ENCODE assay signal across 8 cellular contexts in genomic region chr22:17121235-17122195, GRCh38. TPM values are rescaled to one million over a fixed set of nuclear protein-coding genes. Genes with fewer than 3 reads are reported as not detected.
DNase-seq lines count a peak whose midpoint lies in the region; ATAC-seq and TF ChIP-seq lines count a peak whose summit lies in the region.

TMEM121B (minus strand) TSS chr22:17121360; CDS start chr22:17121127, 233 bp downstream.

- peaks cover 0 to 14% of the 10 kb centered on the region in 2 donors for H3K4me1 ChIP-seq in uterus

- H3K4me3 Mint-ChIP-seq in T-helper 2 cell treated with Interferon-gamma antibody and Interleukin-4, amounts not matched to agents 5 μg/mL and 100 μg/mL, for 36 hours = peak within 1 kb of the TSS; percentile 50
- H3K4me3 Mint-ChIP-seq in WTC11 (peak within 1 kb of the TSS; percentile 76), naive B cell (peak within 1 kb of the TSS; percentile 37 to 87 (median 65))

- TF ChIP-seq CTCF in WTC11 (IDR thresholded peaks at IDR 0.05) (no peak), uterus (IDR thresholded peaks at IDR 0.05) (no peak)

- no peak for DNase-seq in T-helper 2 cell treated with Interferon-gamma antibody and Interleukin-4, amounts not matched to agents 5 μg/mL and 100 μg/mL, for 36 hours (ENCODE audit: low spot score)
- DNase-seq in T-helper 2 cell = no peak
- DNase-seq in NCI-H1930 (lab: John Stamatoyannopoulos, UW) = peak; percentile 80 to 83
- peak; percentile 94 for DNase-seq in WTC11 (ENCODE audit: low spot score)
- peak; percentile 9 for DNase-seq in fibroblast of peridontal ligament (ENCODE audit: extremely low read depth)
- no peak for DNase-seq in naive B cell
- peak in 1 of 2 donors; percentile 30 for DNase-seq in uterus

- peak within 1 kb of the TSS; percentile 20 to 28 for H3K4me3 ChIP-seq in uterus

- POLR2A ChIA-PET in WTC11 (lab: Charles Lee) = interaction anchor here (1.1 kb wide), 1 partner anchor 78 kb away, joined by 3 read pairs; no protein-coding TSS in a partner anchor

- intact Hi-C loops in uterus (cut with DNase I; ENCODE audit: low total_unique reads) = no loop called here

- ATAC-seq in WTC11 = peak; percentile 74
- peak in 1 of 2 donors; percentile 12 for ATAC-seq in naive B cell (ENCODE audit: low read depth in 2 of 2)
- ATAC-seq in GM19035 (IDR thresholded peaks at IDR 0.05; ENCODE audit: unreplicated experiment) = no peak

- H3K27me3 ChIP-seq in uterus = peaks cover 8 to 11% of the 10 kb centered on the region in 2 donors

- H3K27me3 Mint-ChIP-seq in T-helper 2 cell treated with Interferon-gamma antibody and Interleukin-4, amounts not matched to agents 5 μg/mL and 100 μg/mL, for 36 hours (ENCODE audit: low read depth) = peaks cover 37% of the 10 kb centered on the region
- peaks cover 3% of the 10 kb centered on the region; the same call in 1 of the 2 replicates for H3K27me3 Mint-ChIP-seq in WTC11 (ENCODE audit: low read depth)
- H3K27me3 Mint-ChIP-seq in naive B cell = peaks cover 29 to 59% (median 36%) of the 10 kb centered on the region in 3 donors

- H3K27ac ChIP-seq in uterus = no peak within 1 kb of the TSS

- peaks cover 29% of the 10 kb centered on the region for H3K4me1 Mint-ChIP-seq in T-helper 2 cell treated with Interferon-gamma antibody and Interleukin-4, amounts not matched to agents 5 μg/mL and 100 μg/mL, for 36 hours (ENCODE audit: low read depth)
- H3K4me1 Mint-ChIP-seq in WTC11 (peaks cover 24% of the 10 kb centered on the region), naive B cell (peaks cover 24 to 34% (median 25%) of the 10 kb centered on the region in 3 donors)

- H3K9me3 Mint-ChIP-seq in T-helper 2 cell treated with Interferon-gamma antibody and Interleukin-4, amounts not matched to agents 5 μg/mL and 100 μg/mL, for 36 hours = no peaks in the 10 kb centered on the region
- H3K9me3 Mint-ChIP-seq in WTC11 = no peaks in the 10 kb centered on the region
- no peaks in the 10 kb centered on the region for H3K9me3 Mint-ChIP-seq in naive B cell

- CTCF ChIA-PET in WTC11 (lab: Charles Lee) = interaction anchor here (0.9 to 2.1 kb wide), 7 partner anchors 12 to 380 kb away, joined by 3 to 11 read pairs (median 4); no protein-coding TSS in a partner anchor

- H3K27ac Mint-ChIP-seq in T-helper 2 cell treated with Interferon-gamma antibody and Interleukin-4, amounts not matched to agents 5 μg/mL and 100 μg/mL, for 36 hours = no peak within 1 kb of the TSS
- H3K27ac Mint-ChIP-seq in WTC11 = peak within 1 kb of the TSS; percentile 44
- peak within 1 kb of the TSS in 1 of 6 donors; percentile 53 for H3K27ac Mint-ChIP-seq in naive B cell

- H3K36me3 Mint-ChIP-seq in T-helper 2 cell treated with Interferon-gamma antibody and Interleukin-4, amounts not matched to agents 5 μg/mL and 100 μg/mL, for 36 hours (ENCODE audit: low read depth) = no peaks in the 10 kb centered on the region
- no peaks in the 10 kb centered on the region for H3K36me3 Mint-ChIP-seq in WTC11
- peaks cover 0 to 4% of the 10 kb centered on the region in 2 donors for H3K36me3 Mint-ChIP-seq in naive B cell

- no peak for TF ChIP-seq POLR2A in uterus (IDR thresholded peaks at IDR 0.05)

- H3K36me3 ChIP-seq in uterus = no peaks in the 10 kb centered on the region

- no peaks in the 10 kb centered on the region for H3K9me3 ChIP-seq in uterus

TF ChIP-seq in WTC11, 78 proteins besides CTCF, POLR2A, EP300 and RAD21 (continues in another document):
- no peak for TF ChIP-seq RORB (CRISPR knock-in tag; IDR thresholded peaks at IDR 0.05)
- peak; percentile 61; the same call in 1 of the 2 replicates for TF ChIP-seq SP1 (CRISPR knock-in tag; conservative IDR thresholded peaks at IDR 0.05)
- peak; percentile 50 for TF ChIP-seq E2F5 (CRISPR knock-in tag; IDR thresholded peaks at IDR 0.05)
- TF ChIP-seq ZNF281 (CRISPR knock-in tag; IDR thresholded peaks at IDR 0.05) = no peak
- peak; percentile 58; the same call in 1 of the 2 replicates for TF ChIP-seq FOXK1 (CRISPR knock-in tag; IDR thresholded peaks at IDR 0.05)
- TF ChIP-seq, protein P1, sequence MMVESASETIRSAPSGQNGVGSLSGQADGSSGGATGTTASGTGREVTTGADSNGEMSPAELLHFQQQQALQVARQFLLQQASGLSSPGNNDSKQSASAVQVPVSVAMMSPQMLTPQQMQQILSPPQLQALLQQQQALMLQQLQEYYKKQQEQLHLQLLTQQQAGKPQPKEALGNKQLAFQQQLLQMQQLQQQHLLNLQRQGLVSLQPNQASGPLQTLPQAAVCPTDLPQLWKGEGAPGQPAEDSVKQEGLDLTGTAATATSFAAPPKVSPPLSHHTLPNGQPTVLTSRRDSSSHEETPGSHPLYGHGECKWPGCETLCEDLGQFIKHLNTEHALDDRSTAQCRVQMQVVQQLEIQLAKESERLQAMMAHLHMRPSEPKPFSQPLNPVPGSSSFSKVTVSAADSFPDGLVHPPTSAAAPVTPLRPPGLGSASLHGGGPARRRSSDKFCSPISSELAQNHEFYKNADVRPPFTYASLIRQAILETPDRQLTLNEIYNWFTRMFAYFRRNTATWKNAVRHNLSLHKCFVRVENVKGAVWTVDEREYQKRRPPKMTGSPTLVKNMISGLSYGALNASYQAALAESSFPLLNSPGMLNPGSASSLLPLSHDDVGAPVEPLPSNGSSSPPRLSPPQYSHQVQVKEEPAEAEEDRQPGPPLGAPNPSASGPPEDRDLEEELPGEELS (CRISPR knock-in tag; IDR thresholded peaks at IDR 0.05) = peak; percentile 84; the same call in 1 of the 2 replicates
- TF ChIP-seq ELF4 (CRISPR knock-in tag; IDR thresholded peaks at IDR 0.05; ENCODE audit: low read depth) = no peak
- TF ChIP-seq PRDM15 (CRISPR knock-in tag; IDR thresholded peaks at IDR 0.05) = peak; percentile 99
- TF ChIP-seq NFE2L1 (CRISPR knock-in tag; IDR thresholded peaks at IDR 0.05) = no peak
- TF ChIP-seq, protein P2, sequence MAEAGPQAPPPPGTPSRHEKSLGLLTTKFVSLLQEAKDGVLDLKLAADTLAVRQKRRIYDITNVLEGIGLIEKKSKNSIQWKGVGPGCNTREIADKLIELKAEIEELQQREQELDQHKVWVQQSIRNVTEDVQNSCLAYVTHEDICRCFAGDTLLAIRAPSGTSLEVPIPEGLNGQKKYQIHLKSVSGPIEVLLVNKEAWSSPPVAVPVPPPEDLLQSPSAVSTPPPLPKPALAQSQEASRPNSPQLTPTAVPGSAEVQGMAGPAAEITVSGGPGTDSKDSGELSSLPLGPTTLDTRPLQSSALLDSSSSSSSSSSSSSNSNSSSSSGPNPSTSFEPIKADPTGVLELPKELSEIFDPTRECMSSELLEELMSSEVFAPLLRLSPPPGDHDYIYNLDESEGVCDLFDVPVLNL (CRISPR knock-in tag; IDR thresholded peaks at IDR 0.05; ENCODE audit: borderline replicate concordance, low read depth) = 0 out of 2 replicates have a peak, but pooled peaks have one; percentile 4

RNA-seq across cellular contexts. Expression of gene TMEM121B, which starts in this region (rescaled TPM):
- total RNA-seq in WTC11 (2021) = 7.5 to 8.3 TPM (median 7.7 TPM) in 3 replicates
- polyA plus RNA-seq in naive B cell (ENCODE audit: low read depth in 6 of 6) = not detected
- total RNA-seq in uterus = under 1 TPM in 3 of 4 donors, not detected in 1; 0.26 to 0.49 (median 0.35) TPM

Comparison
In these comparisons a context has a peak if more than half of its experiments do, and no peak if none do; other contexts are left out.
1. DNase-seq: peak in NCI-H1930 (2 of 2), WTC11 (single experiment) and fibroblast of peridontal ligament (single experiment); none in T-helper 2 cell treated with Interferon-gamma antibody and Interleukin-4, amounts not matched to agents 5 μg/mL and 100 μg/mL, for 36 hours (single experiment), T-helper 2 cell (0 of 5) and naive B cell (single experiment).
2. Peak in every context shown above with its lines, with median percentiles within 50 percentile points of each other: H3K4me3 Mint-ChIP-seq.